Comparison of ENCODE assay signal across 21 cellular contexts in the genomic region with DNA sequence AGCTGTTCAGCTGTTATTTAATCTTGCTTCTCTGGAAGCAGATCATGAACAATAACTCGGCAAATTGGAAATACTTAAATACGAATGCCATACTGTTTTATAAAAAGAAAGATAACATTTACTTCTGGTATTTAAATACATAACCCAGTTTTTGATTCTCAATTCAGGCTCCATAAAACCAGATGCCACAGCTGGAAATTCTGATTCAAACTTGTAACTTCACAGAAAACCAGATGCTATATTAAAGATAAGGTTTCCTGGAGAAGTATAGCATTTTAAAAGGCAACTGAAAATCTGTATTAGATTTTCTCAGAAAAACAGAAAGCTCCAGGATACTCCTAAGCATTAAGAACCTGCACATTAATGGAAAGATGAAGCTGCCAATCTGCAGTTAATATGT.
"Had no signal": no experiment of that assay in that cellular context is flagged by ENCODE, and none has a peak within 500 bp of the region (broad histone marks: within the 10 kb centered on the region; RNA-seq: fewer than 3 reads in every experiment).

No MANE protein-coding gene starts in this region.

- DNase-seq: colonic mucosa; effector CD8-positive, alpha-beta T cell; endodermal cell; left ventricle myocardium superior; lower lobe of right lung; naive thymus-derived CD8-positive, alpha-beta T cell; nephron progenitor cell; nucleus accumbens; spleen; stimulated activated CD4-positive, alpha-beta T cell treated with anti-CD3 and anti-CD28 coated beads, Interleukin-2, amount 100 ng/mL, for 48 hours; stimulated activated naive B cell treated with anti-CD40 and anti-IgM and Interleukin-4, amounts not matched to agents 10 μg/mL and 1 μg/mL and 100 μg/mL, for 72 hours; upper lobe of left lung had no signal

- ATAC-seq: left ventricle myocardium superior; lower lobe of right lung; naive thymus-derived CD8-positive, alpha-beta T cell; sciatic nerve; stimulated activated naive B cell treated with anti-CD40 and anti-IgM and Interleukin-4, amounts not matched to agents 10 μg/mL and 1 μg/mL and 100 μg/mL, for 72 hours had no signal

- H3K4me3 ChIP-seq: colonic mucosa, lower lobe of right lung, prostate gland, right atrium auricular region, spleen, thoracic aorta, upper lobe of left lung had no signal

- H3K27me3 ChIP-seq: colonic mucosa, right atrium auricular region, spleen, tibial nerve, upper lobe of left lung had no signal

- FAIRE-seq: endothelial cell of umbilical vein, frontal cortex, keratinocyte, urothelium cell line had no signal

- H3K36me3 ChIP-seq: colonic mucosa, lower lobe of right lung, prostate gland, right atrium auricular region, spleen, thoracic aorta, tibial nerve, upper lobe of left lung had no signal

- H3K27ac ChIP-seq: colonic mucosa, lower lobe of right lung, prostate gland, right atrium auricular region, spleen, thoracic aorta, tibial nerve, upper lobe of left lung had no signal

- H3K4me1 ChIP-seq: colonic mucosa, prostate gland had no signal

- H3K9me3 ChIP-seq: colonic mucosa, lower lobe of right lung, prostate gland, right atrium auricular region, spleen, thoracic aorta, tibial nerve, upper lobe of left lung had no signal
